Comparison of ENCODE assay signal across 1 cellular context in genomic region chr9:136883670-136884069, GRCh38.
A peak's percentile ranks its signal among the peaks of the same experiment; 100 is the strongest.
TF ChIP-seq lines count a peak whose summit lies in the region.

No MANE protein-coding gene starts in this region.

TF ChIP-seq in A549, 52 proteins besides CTCF, POLR2A, EP300 and RAD21:
- TF ChIP-seq CEBPB (IDR thresholded peaks at IDR 0.05), result peak; percentile 15 to 62; a peak in 3 of 4 replicates
